Comparison of ENCODE assay signal across 1 cellular context in the genomic region with DNA sequence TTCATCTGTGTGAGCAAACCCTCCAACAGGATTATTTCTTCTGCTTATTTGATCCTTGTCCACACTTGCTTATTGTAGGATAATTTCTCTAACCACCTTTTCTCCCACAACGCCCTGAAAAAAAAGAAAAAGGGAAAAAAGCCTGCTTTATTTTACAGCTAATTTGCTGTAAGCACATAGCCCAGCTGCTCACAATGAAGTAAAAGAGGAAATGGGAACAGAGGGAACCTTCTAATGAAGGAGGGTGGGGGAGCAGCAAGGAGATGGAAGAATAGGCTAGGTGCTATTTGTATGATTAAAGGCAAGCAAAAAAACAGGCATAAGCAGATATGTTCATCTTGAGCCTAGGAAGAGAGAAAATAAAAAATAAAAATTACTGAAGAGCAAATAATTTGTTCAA.
TF ChIP-seq lines count a peak whose summit lies in the region.

No MANE protein-coding gene starts in this region.

TF ChIP-seq in GM23338, 12 proteins besides CTCF, POLR2A, EP300 and RAD21 (continued from another document):
- TF ChIP-seq, protein P1, sequence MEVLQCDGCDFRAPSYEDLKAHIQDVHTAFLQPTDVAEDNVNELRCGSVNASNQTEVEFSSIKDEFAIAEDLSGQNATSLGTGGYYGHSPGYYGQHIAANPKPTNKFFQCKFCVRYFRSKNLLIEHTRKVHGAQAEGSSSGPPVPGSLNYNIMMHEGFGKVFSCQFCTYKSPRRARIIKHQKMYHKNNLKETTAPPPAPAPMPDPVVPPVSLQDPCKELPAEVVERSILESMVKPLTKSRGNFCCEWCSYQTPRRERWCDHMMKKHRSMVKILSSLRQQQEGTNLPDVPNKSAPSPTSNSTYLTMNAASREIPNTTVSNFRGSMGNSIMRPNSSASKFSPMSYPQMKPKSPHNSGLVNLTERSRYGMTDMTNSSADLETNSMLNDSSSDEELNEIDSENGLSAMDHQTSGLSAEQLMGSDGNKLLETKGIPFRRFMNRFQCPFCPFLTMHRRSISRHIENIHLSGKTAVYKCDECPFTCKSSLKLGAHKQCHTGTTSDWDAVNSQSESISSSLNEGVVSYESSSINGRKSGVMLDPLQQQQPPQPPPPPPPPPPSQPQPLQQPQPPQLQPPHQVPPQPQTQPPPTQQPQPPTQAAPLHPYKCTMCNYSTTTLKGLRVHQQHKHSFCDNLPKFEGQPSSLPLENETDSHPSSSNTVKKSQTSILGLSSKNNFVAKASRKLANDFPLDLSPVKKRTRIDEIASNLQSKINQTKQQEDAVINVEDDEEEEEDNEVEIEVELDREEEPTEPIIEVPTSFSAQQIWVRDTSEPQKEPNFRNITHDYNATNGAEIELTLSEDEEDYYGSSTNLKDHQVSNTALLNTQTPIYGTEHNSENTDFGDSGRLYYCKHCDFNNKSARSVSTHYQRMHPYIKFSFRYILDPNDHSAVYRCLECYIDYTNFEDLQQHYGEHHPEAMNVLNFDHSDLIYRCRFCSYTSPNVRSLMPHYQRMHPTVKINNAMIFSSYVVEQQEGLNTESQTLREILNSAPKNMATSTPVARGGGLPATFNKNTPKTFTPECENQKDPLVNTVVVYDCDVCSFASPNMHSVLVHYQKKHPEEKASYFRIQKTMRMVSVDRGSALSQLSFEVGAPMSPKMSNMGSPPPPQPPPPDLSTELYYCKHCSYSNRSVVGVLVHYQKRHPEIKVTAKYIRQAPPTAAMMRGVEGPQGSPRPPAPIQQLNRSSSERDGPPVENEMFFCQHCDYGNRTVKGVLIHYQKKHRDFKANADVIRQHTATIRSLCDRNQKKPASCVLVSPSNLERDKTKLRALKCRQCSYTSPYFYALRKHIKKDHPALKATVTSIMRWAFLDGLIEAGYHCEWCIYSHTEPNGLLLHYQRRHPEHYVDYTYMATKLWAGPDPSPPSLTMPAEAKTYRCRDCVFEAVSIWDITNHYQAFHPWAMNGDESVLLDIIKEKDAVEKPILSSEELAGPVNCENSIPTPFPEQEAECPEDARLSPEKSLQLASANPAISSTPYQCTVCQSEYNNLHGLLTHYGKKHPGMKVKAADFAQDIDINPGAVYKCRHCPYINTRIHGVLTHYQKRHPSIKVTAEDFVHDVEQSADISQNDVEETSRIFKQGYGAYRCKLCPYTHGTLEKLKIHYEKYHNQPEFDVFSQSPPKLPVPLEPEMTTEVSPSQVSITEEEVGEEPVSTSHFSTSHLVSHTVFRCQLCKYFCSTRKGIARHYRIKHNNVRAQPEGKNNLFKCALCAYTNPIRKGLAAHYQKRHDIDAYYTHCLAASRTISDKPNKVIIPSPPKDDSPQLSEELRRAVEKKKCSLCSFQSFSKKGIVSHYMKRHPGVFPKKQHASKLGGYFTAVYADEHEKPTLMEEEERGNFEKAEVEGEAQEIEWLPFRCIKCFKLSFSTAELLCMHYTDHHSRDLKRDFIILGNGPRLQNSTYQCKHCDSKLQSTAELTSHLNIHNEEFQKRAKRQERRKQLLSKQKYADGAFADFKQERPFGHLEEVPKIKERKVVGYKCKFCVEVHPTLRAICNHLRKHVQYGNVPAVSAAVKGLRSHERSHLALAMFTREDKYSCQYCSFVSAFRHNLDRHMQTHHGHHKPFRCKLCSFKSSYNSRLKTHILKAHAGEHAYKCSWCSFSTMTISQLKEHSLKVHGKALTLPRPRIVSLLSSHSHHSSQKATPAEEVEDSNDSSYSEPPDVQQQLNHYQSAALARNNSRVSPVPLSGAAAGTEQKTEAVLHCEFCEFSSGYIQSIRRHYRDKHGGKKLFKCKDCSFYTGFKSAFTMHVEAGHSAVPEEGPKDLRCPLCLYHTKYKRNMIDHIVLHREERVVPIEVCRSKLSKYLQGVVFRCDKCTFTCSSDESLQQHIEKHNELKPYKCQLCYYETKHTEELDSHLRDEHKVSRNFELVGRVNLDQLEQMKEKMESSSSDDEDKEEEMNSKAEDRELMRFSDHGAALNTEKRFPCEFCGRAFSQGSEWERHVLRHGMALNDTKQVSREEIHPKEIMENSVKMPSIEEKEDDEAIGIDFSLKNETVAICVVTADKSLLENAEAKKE (CRISPR knock-in tag; IDR thresholded peaks at IDR 0.05) = no peak
- TF ChIP-seq JUNB (IDR thresholded peaks at IDR 0.05; ENCODE audit: unreplicated experiment) (no peak), NANOG (IDR thresholded peaks at IDR 0.05; ENCODE audit: borderline replicate concordance) (no peak), ZNF114 (CRISPR knock-in tag; IDR thresholded peaks at IDR 0.05) (no peak)
